8 cellular contexts compared by ENCODE assay signal in the genomic region with DNA sequence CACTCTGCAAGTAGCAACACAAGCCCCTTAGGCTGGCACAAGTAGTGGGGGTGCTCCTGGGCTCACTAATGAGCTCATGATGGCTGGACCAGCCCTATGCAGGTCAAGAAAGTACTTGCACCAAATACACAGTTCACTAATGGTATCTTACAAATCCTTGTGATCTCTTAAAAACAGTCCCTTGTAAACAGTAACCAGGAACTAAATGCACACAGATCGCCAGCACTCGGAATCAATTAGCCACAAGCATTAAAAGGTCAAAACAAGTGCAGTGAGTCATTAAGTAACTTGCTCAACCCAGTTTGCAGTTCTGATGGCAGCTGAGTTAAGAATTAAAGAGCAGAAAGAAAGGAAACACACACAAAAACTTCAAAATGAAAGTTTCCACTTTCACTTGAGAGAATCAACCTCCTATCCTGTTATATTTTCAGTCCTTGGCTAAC. TPM values are rescaled to one million over a fixed set of nuclear protein-coding genes. Genes with fewer than 3 reads are reported as not detected.
A peak's percentile ranks its signal among the peaks of the same experiment; 100 is the strongest.
DNase-seq lines count a peak whose midpoint lies in the region; ATAC-seq and TF ChIP-seq lines count a peak whose summit lies in the region.

No MANE protein-coding gene starts in this region.

- no peaks in the 10 kb centered on the region for H3K9me3 Mint-ChIP-seq in T-helper 1 cell treated with Interleukin-12 subunit alpha and Interleukin-12 subunit beta and Interleukin-4 antibody, amounts not matched to agents 30 μg/mL and 1 μg/mL, for 36 hours

- no peak overlapping the region for H3K4me3 ChIP-seq in AG10803 (ENCODE audit: low read length)

- peaks cover 71% of the 10 kb centered on the region for H3K4me1 Mint-ChIP-seq in T-helper 1 cell treated with Interleukin-12 subunit alpha and Interleukin-12 subunit beta and Interleukin-4 antibody, amounts not matched to agents 30 μg/mL and 1 μg/mL, for 36 hours (ENCODE audit: low read depth)

- H3K27ac Mint-ChIP-seq in T-helper 1 cell treated with Interleukin-12 subunit alpha and Interleukin-12 subunit beta and Interleukin-4 antibody, amounts not matched to agents 30 μg/mL and 1 μg/mL, for 36 hours: peak overlapping the region; percentile 83

- H3K4me3 Mint-ChIP-seq in T-helper 1 cell treated with Interleukin-12 subunit alpha and Interleukin-12 subunit beta and Interleukin-4 antibody, amounts not matched to agents 30 μg/mL and 1 μg/mL, for 36 hours: peak overlapping the region; percentile 61

- H3K27me3 Mint-ChIP-seq in T-helper 1 cell treated with Interleukin-12 subunit alpha and Interleukin-12 subunit beta and Interleukin-4 antibody, amounts not matched to agents 30 μg/mL and 1 μg/mL, for 36 hours (ENCODE audit: low read depth): no peaks in the 10 kb centered on the region

- H3K36me3 Mint-ChIP-seq in T-helper 1 cell treated with Interleukin-12 subunit alpha and Interleukin-12 subunit beta and Interleukin-4 antibody, amounts not matched to agents 30 μg/mL and 1 μg/mL, for 36 hours (ENCODE audit: low read depth): peaks cover 66% of the 10 kb centered on the region

- ATAC-seq in GM18907 (IDR thresholded peaks at IDR 0.05; ENCODE audit: unreplicated experiment): peak; percentile 88
- peak; percentile 91 for ATAC-seq in HG03175 (IDR thresholded peaks at IDR 0.05; ENCODE audit: unreplicated experiment)
- peak; percentile 72 for ATAC-seq in omental fat pad (ENCODE audit: low FRiP score)

- TF ChIP-seq CTCF in AG10803 (conservative IDR thresholded peaks at IDR 0.05; ENCODE audit: low read length) (no peak), omental fat pad (IDR thresholded peaks at IDR 0.05) (no peak)

- DNase-seq in AG10803 (ENCODE audit: low read depth) (peak; percentile 95), dermis microvascular lymphatic vessel endothelial cell (ENCODE audit: low read depth in 2 of 2) (peak; percentile 44 to 78), omental fat pad (ENCODE audit: low spot score) (no peak), germinal center (ENCODE audit: low spot score) (no peak), GF-D8 (lab: John Stamatoyannopoulos, UW) (no peak)

RNA-seq across cellular contexts. Expression of gene ARHGEF3, which starts 43.2 kb away (rescaled TPM):
- 8.3 and 10.6 TPM in 2 replicates for total RNA-seq in dermis microvascular lymphatic vessel endothelial cell
- 10 to 100 TPM; 16.9 to 26.3 (median 21.9) TPM for total RNA-seq in omental fat pad

Comparison
In these comparisons a context has a peak if more than half of its experiments do, and no peak if none do; other contexts are left out.
1. DNase-seq: peak in AG10803 (single experiment) and dermis microvascular lymphatic vessel endothelial cell (2 of 2); none in omental fat pad (single experiment), germinal center (single experiment) and GF-D8 (single experiment).
2. Peak in every context shown above with its lines, with median percentiles within 50 percentile points of each other: ATAC-seq.